2 cellular contexts compared by ENCODE assay signal in the genomic region with DNA sequence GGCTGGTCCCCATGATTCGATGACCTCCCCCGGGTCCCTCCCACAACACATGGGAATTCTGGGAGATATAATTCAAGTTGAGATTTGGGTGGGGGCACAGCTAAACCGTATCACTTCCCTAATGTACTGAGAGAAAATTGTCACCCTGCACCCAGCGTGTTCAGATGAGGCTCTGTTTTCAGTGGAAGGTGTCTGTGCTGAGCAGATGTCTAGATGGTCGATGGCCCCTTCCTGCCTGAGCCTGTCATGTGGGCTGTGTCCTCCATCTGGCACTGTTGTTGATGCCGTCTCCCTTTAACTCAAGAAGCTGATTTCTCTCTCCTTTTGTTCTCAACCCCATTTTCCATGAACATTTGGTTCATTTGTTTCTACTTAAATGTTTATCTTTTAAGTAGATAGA.
TF ChIP-seq lines count a peak whose summit lies in the region.

No MANE protein-coding gene starts in this region.

TF ChIP-seq in SK-N-SH, 30 proteins besides CTCF, POLR2A, EP300 and RAD21 (continued from another document):
- no peak for TF ChIP-seq GABPA (IDR thresholded peaks at IDR 0.05; ENCODE audit: low read depth)
- TF ChIP-seq FOXM1 (IDR thresholded peaks at IDR 0.05; ENCODE audit: low read depth): no peak
- TF ChIP-seq, protein P1, sequence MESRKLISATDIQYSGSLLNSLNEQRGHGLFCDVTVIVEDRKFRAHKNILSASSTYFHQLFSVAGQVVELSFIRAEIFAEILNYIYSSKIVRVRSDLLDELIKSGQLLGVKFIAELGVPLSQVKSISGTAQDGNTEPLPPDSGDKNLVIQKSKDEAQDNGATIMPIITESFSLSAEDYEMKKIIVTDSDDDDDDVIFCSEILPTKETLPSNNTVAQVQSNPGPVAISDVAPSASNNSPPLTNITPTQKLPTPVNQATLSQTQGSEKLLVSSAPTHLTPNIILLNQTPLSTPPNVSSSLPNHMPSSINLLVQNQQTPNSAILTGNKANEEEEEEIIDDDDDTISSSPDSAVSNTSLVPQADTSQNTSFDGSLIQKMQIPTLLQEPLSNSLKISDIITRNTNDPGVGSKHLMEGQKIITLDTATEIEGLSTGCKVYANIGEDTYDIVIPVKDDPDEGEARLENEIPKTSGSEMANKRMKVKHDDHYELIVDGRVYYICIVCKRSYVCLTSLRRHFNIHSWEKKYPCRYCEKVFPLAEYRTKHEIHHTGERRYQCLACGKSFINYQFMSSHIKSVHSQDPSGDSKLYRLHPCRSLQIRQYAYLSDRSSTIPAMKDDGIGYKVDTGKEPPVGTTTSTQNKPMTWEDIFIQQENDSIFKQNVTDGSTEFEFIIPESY (IDR thresholded peaks at IDR 0.05; ENCODE audit: borderline replicate concordance, low read depth): no peak
TF ChIP-seq in SK-N-SH: peak in this region for 0.

TF ChIP-seq in SK-N-SH treated with all-trans-retinoic acid at 6 μM for 48 hours, 23 proteins besides CTCF, POLR2A, EP300 and RAD21 (continued from another document):
- TF ChIP-seq BACH2 (CRISPR knock-in tag; IDR thresholded peaks at IDR 0.05; ENCODE audit: borderline replicate concordance): no peak
- no peak for TF ChIP-seq ISL1 (CRISPR knock-in tag; IDR thresholded peaks at IDR 0.05)
- TF ChIP-seq PPARA (CRISPR knock-in tag; IDR thresholded peaks at IDR 0.05; ENCODE audit: borderline replicate concordance): no peak
- TF ChIP-seq, protein P2, sequence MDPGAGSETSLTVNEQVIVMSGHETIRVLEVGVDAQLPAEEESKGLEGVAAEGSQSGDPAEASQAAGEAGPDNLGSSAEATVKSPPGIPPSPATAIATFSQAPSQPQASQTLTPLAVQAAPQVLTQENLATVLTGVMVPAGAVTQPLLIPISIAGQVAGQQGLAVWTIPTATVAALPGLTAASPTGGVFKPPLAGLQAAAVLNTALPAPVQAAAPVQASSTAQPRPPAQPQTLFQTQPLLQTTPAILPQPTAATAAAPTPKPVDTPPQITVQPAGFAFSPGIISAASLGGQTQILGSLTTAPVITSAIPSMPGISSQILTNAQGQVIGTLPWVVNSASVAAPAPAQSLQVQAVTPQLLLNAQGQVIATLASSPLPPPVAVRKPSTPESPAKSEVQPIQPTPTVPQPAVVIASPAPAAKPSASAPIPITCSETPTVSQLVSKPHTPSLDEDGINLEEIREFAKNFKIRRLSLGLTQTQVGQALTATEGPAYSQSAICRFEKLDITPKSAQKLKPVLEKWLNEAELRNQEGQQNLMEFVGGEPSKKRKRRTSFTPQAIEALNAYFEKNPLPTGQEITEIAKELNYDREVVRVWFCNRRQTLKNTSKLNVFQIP (CRISPR knock-in tag; IDR thresholded peaks at IDR 0.05; ENCODE audit: borderline replicate concordance, low read depth): no peak
- TF ChIP-seq RARB (CRISPR knock-in tag; IDR thresholded peaks at IDR 0.05): no peak
- TF ChIP-seq, protein P3, sequence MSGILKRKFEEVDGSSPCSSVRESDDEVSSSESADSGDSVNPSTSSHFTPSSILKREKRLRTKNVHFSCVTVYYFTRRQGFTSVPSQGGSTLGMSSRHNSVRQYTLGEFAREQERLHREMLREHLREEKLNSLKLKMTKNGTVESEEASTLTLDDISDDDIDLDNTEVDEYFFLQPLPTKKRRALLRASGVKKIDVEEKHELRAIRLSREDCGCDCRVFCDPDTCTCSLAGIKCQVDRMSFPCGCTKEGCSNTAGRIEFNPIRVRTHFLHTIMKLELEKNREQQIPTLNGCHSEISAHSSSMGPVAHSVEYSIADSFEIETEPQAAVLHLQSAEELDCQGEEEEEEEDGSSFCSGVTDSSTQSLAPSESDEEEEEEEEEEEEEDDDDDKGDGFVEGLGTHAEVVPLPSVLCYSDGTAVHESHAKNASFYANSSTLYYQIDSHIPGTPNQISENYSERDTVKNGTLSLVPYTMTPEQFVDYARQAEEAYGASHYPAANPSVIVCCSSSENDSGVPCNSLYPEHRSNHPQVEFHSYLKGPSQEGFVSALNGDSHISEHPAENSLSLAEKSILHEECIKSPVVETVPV (CRISPR knock-in tag; IDR thresholded peaks at IDR 0.05): no peak
- TF ChIP-seq OSR1 (CRISPR knock-in tag; IDR thresholded peaks at IDR 0.05): no peak
- no peak for TF ChIP-seq ZNF8 (CRISPR knock-in tag; IDR thresholded peaks at IDR 0.05)
- TF ChIP-seq ARNTL (CRISPR knock-in tag; IDR thresholded peaks at IDR 0.05; ENCODE audit: borderline replicate concordance, low read depth): no peak
- TF ChIP-seq ZFP30 (CRISPR knock-in tag; IDR thresholded peaks at IDR 0.05): no peak
